In genomic region chr6:56742122-56742791, GRCh38 we compare ENCODE assay signal across 8 cellular contexts.
DNase-seq lines count a peak whose midpoint lies in the region; ATAC-seq and TF ChIP-seq lines count a peak whose summit lies in the region.

No MANE protein-coding gene starts in this region.

- ATAC-seq in GM19324 (IDR thresholded peaks at IDR 0.05; ENCODE audit: low FRiP score, unreplicated experiment) (peak; percentile 82), HG03342 (IDR thresholded peaks at IDR 0.05; ENCODE audit: unreplicated experiment) (peak; percentile 74)

- H3K4me3 ChIP-seq in esophagus squamous epithelium (peak overlapping the region in 3 of 4 donors; percentile 14 to 50 (median 22)), skeletal muscle satellite cell (ENCODE audit: low read length) (peak overlapping the region; percentile 43)

- DNase-seq in esophagus squamous epithelium (lab: John Stamatoyannopoulos, UW): no peak
- DNase-seq in DMS53 (lab: John Stamatoyannopoulos, UW): no peak
- DNase-seq in HuH-7 (ENCODE audit: low spot score): no peak
- no peak for DNase-seq in iPS-NIHi7 (ENCODE audit: extremely low spot score)
- no peak for DNase-seq in stimulated activated CD4-positive, alpha-beta T cell treated with anti-CD3 and anti-CD28 coated beads, Interleukin-2, amount 100 ng/mL, for 48 hours

- TF ChIP-seq POLR2A in esophagus squamous epithelium (IDR thresholded peaks at IDR 0.05): no peak

- TF ChIP-seq CTCF in esophagus squamous epithelium (IDR thresholded peaks at IDR 0.05): no peak

- H3K4me1 ChIP-seq in esophagus squamous epithelium: peaks cover 0 to 24% (median 4%) of the 10 kb centered on the region in 3 donors
- peaks cover 33% of the 10 kb centered on the region for H3K4me1 ChIP-seq in skeletal muscle satellite cell (ENCODE audit: control insufficient read depth, insufficient read depth, low read length)

- intact Hi-C loops in esophagus squamous epithelium (cut with DNase I): no loop called here

- H3K36me3 ChIP-seq in esophagus squamous epithelium: no peaks in the 10 kb centered on the region
- peaks cover 3% of the 10 kb centered on the region for H3K36me3 ChIP-seq in skeletal muscle satellite cell (ENCODE audit: insufficient read depth, low read length)

- no peaks in the 10 kb centered on the region for H3K27me3 ChIP-seq in esophagus squamous epithelium
- no peaks in the 10 kb centered on the region for H3K27me3 ChIP-seq in skeletal muscle satellite cell (ENCODE audit: control insufficient read depth, insufficient read depth, low read length)

- peak overlapping the region in 3 of 4 donors; percentile 23 to 26 (median 24) for H3K27ac ChIP-seq in esophagus squamous epithelium

- 12 to 17% methylated on average over 6 of the region's 6 CpGs for WGBS in esophagus squamous epithelium, 2 donors

- H3K4me2 ChIP-seq in skeletal muscle satellite cell (ENCODE audit: low read length): peak overlapping the region; percentile 72

- no peaks in the 10 kb centered on the region for H3K9me3 ChIP-seq in esophagus squamous epithelium
- no peaks in the 10 kb centered on the region for H3K9me3 ChIP-seq in skeletal muscle satellite cell (replicated peaks; ENCODE audit: low read length)

- peak overlapping the region; percentile 15 for H3K9ac ChIP-seq in skeletal muscle satellite cell (ENCODE audit: low read depth, low read length)
